ENCODE assay signal across 21 cellular contexts in genomic region chr5:13972029-13972428, GRCh38. TPM values are rescaled to one million over a fixed set of nuclear protein-coding genes. Genes with fewer than 3 reads are reported as not detected.
"Had no signal": no experiment of that assay in that cellular context is flagged by ENCODE, and none has a peak within 500 bp of the region (broad histone marks: within the 10 kb centered on the region; RNA-seq: fewer than 3 reads in every experiment).

No MANE protein-coding gene starts in this region.

- H3K4me1 Mint-ChIP-seq: naive thymus-derived CD8-positive, alpha-beta T cell; stimulated activated memory B cell treated with anti-CD40 and anti-IgM and Interleukin-4, amounts not matched to agents 10 μg/mL and 1 μg/mL and 100 μg/mL, for 72 hours; stimulated activated naive CD8-positive, alpha-beta T cell treated with anti-CD3 and anti-CD28 coated beads, Interleukin-15, amount 100 ng/mL, for 72 hours had no signal

- H3K4me3 Mint-ChIP-seq: naive thymus-derived CD8-positive, alpha-beta T cell; stimulated activated memory B cell treated with anti-CD40 and anti-IgM and Interleukin-4, amounts not matched to agents 10 μg/mL and 1 μg/mL and 100 μg/mL, for 72 hours; stimulated activated naive CD8-positive, alpha-beta T cell treated with anti-CD3 and anti-CD28 coated beads, Interleukin-15, amount 100 ng/mL, for 72 hours had no signal

- H3K9me3 ChIP-seq: mucosa of descending colon, testis had no signal

- H3K4me3 ChIP-seq: coronary artery, dorsolateral prefrontal cortex, esophagus muscularis mucosa, gastroesophageal sphincter, hepatocyte, mucosa of descending colon, spleen, testis, tibial nerve had no signal

- DNase-seq: dorsolateral prefrontal cortex; effector CD8-positive, alpha-beta T cell; left colon; mammary epithelial cell; mucosa of descending colon; naive thymus-derived CD8-positive, alpha-beta T cell; posterior cingulate gyrus; spleen; stimulated activated CD4-positive, alpha-beta T cell treated with anti-CD3 and anti-CD28 coated beads, Interleukin-15, amount 100 ng/mL, for 24 hours; stimulated activated CD4-positive, alpha-beta T cell treated with anti-CD3 and anti-CD28 coated beads, Interleukin-1b, Interleukin-23, amount 100 ng/mL, for 48 hours; stimulated activated CD4-positive, alpha-beta T cell treated with anti-CD3 and anti-CD28 coated beads, Interleukin-4, amount 100 ng/mL, for 24 hours; stimulated activated naive CD8-positive, alpha-beta T cell treated with anti-CD3 and anti-CD28 coated beads, Interleukin-15, amount 100 ng/mL, for 72 hours; testis had no signal

- H3K36me3 ChIP-seq: esophagus muscularis mucosa, gastroesophageal sphincter, spleen, tibial nerve had no signal

- H3K27ac Mint-ChIP-seq: naive thymus-derived CD8-positive, alpha-beta T cell; stimulated activated memory B cell treated with anti-CD40 and anti-IgM and Interleukin-4, amounts not matched to agents 10 μg/mL and 1 μg/mL and 100 μg/mL, for 72 hours had no signal

- H3K4me1 ChIP-seq: spleen, testis, tibial nerve had no signal

- H3K36me3 Mint-ChIP-seq: stimulated activated memory B cell treated with anti-CD40 and anti-IgM and Interleukin-4, amounts not matched to agents 10 μg/mL and 1 μg/mL and 100 μg/mL, for 72 hours had no signal

- H3K27ac ChIP-seq: coronary artery, dorsolateral prefrontal cortex, epithelial cell of prostate, esophagus muscularis mucosa, gastroesophageal sphincter, hepatocyte, spleen, testis, tibial nerve had no signal

- H3K27me3 ChIP-seq: esophagus muscularis mucosa, gastroesophageal sphincter, hepatocyte, testis, tibial nerve had no signal

- ATAC-seq: gastroesophageal sphincter; left colon; mucosa of descending colon; naive thymus-derived CD8-positive, alpha-beta T cell; sciatic nerve; stimulated activated memory B cell treated with anti-CD40 and anti-IgM and Interleukin-4, amounts not matched to agents 10 μg/mL and 1 μg/mL and 100 μg/mL, for 72 hours; stimulated activated naive CD8-positive, alpha-beta T cell treated with anti-CD3 and anti-CD28 coated beads, Interleukin-15, amount 100 ng/mL, for 72 hours had no signal

RNA-seq across cellular contexts. Expression of gene DNAH5, which starts 27.5 kb away (rescaled TPM):
- total RNA-seq: naive thymus-derived CD8-positive, alpha-beta T cell had no signal
- polyA plus RNA-seq: naive thymus-derived CD8-positive, alpha-beta T cell had no signal
